Comparison of ENCODE assay signal across 8 cellular contexts in genomic region chr4:2937146-2937857, GRCh38. TPM values are rescaled to one million over a fixed set of nuclear protein-coding genes. Genes with fewer than 3 reads are reported as not detected.
DNase-seq lines count a peak whose midpoint lies in the region; ATAC-seq and TF ChIP-seq lines count a peak whose summit lies in the region.

No MANE protein-coding gene starts in this region.

- peaks cover 85% of the 10 kb centered on the region for H3K36me3 Mint-ChIP-seq in activated T-cell treated with anti-CD3 and anti-CD28 coated beads, Interleukin-2, amount 50 U/mL, for 24 hours (ENCODE audit: low read depth)

- H3K27me3 Mint-ChIP-seq in activated T-cell treated with anti-CD3 and anti-CD28 coated beads, Interleukin-2, amount 50 U/mL, for 24 hours, result no peaks in the 10 kb centered on the region

- H3K9me3 Mint-ChIP-seq in activated T-cell treated with anti-CD3 and anti-CD28 coated beads, Interleukin-2, amount 50 U/mL, for 24 hours, result no peaks in the 10 kb centered on the region

- intact Hi-C loops in left lung (cut with DNase I), result loop anchor here in 1 of 2 donors (10.0 kb wide), 1 partner anchor 173 kb away; no protein-coding TSS in a partner anchor

- no peaks in the 10 kb centered on the region for H3K27me3 ChIP-seq in left lung

- peak overlapping the region; percentile 95 for H3K27ac Mint-ChIP-seq in activated T-cell treated with anti-CD3 and anti-CD28 coated beads, Interleukin-2, amount 50 U/mL, for 24 hours

- peaks cover 0 to 55% of the 10 kb centered on the region in 2 donors for H3K36me3 ChIP-seq in left lung

- peak overlapping the region in 1 of 2 donors; percentile 8 for H3K27ac ChIP-seq in left lung

- peak; percentile 22 for DNase-seq in stimulated activated naive CD4-positive, alpha-beta T cell treated with Interleukin-2 at 50 U/mL for 16 hours (lab: John Stamatoyannopoulos, UW)
- DNase-seq in stimulated activated naive CD4-positive, alpha-beta T cell (lab: John Stamatoyannopoulos, UW), result no peak
- peak; percentile 54 for DNase-seq in activated T-cell treated with anti-CD3 and anti-CD28 coated beads, Interleukin-2, amount 50 U/mL, for 24 hours
- peak; percentile 87 to 91 for DNase-seq in left lung
- DNase-seq in stimulated activated CD4-positive, alpha-beta T cell treated with anti-CD3 and anti-CD28 coated beads, Interleukin-1b, Interleukin-23, amount 100 ng/mL, for 48 hours, result no peak
- DNase-seq in NCI-H146 (lab: John Stamatoyannopoulos, UW), result no peak

- no peak for TF ChIP-seq CTCF in left lung (IDR thresholded peaks at IDR 0.05)

- no peaks in the 10 kb centered on the region for H3K9me3 ChIP-seq in left lung

- no peak overlapping the region for H3K4me3 ChIP-seq in left lung

- H3K4me3 Mint-ChIP-seq in activated T-cell treated with anti-CD3 and anti-CD28 coated beads, Interleukin-2, amount 50 U/mL, for 24 hours, result peak overlapping the region; percentile 92

- ATAC-seq in left lung (peak; percentile 57), HG03175 (IDR thresholded peaks at IDR 0.05; ENCODE audit: unreplicated experiment) (no peak), GM21423 (IDR thresholded peaks at IDR 0.05; ENCODE audit: unreplicated experiment) (no peak)

- H3K4me1 Mint-ChIP-seq in activated T-cell treated with anti-CD3 and anti-CD28 coated beads, Interleukin-2, amount 50 U/mL, for 24 hours (ENCODE audit: low read depth), result peaks cover 68% of the 10 kb centered on the region

- H3K4me1 ChIP-seq in left lung, result peaks cover 16 to 48% of the 10 kb centered on the region in 2 donors

RNA-seq across cellular contexts. Expression of gene NOP14, which starts 25.9 kb away (rescaled TPM):
- 10 to 100 TPM; 20.4 to 27.3 TPM for total RNA-seq in left lung

RNA-seq across cellular contexts. Expression of gene GRK4, which starts 26.1 kb away (rescaled TPM):
- 1 to 10 TPM; 5.3 to 6.8 TPM for total RNA-seq in left lung

Comparison
In these comparisons a context has a peak if more than half of its experiments do, and no peak if none do; other contexts are left out.
1. DNase-seq: peak in stimulated activated naive CD4-positive, alpha-beta T cell treated with Interleukin-2 at 50 U/mL for 16 hours (single experiment), activated T-cell treated with anti-CD3 and anti-CD28 coated beads, Interleukin-2, amount 50 U/mL, for 24 hours (single experiment) and left lung (2 of 2); none in stimulated activated naive CD4-positive, alpha-beta T cell (0 of 6), stimulated activated CD4-positive, alpha-beta T cell treated with anti-CD3 and anti-CD28 coated beads, Interleukin-1b, Interleukin-23, amount 100 ng/mL, for 48 hours (single experiment) and NCI-H146 (single experiment).